In the genomic region with DNA sequence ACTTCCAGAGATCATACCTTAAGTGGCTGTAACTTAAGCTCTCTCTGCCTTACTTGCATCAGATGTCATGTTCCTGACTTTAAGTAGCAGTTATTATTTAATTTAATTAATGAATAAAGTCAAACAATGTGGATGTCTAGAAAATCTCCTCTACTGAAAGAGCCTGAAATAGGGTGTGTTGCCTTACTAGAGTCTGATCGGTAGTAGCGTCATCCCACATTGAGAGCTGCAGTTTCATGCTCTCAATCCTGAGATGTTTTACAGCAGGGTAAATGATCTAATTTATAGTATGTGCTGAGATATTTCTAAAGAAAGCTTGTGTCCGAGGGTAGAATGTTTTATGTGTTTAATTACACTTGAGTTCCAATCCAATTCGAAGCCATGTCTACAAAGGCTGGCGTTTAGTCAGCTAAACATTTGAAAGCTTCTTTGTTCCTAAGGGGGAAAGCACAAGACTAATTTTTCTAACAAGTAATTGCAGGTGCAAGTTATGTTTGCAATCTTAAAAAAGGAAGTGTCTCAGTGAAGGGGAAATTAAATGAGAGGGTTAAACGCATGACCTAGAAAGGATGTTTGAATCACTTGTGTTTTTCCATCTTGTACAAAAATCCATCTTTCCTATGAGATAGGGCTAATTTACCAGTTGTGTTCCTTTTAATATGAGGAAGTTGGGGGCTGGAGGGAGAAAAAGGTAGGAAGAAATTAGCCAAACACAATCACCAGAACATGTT, we compare ENCODE assay signal across 17 cellular contexts.
"Had no signal": no experiment of that assay in that cellular context is flagged by ENCODE, and none has a peak within 500 bp of the region (broad histone marks: within the 10 kb centered on the region; RNA-seq: fewer than 3 reads in every experiment).

No MANE protein-coding gene starts in this region.

- H3K36me3 ChIP-seq: brain microvascular endothelial cell, prostate gland, tibial nerve, uterus had no signal

- H3K27me3 ChIP-seq: brain microvascular endothelial cell, uterus had no signal

- ATAC-seq: activated CD8-positive, alpha-beta memory T cell treated with anti-CD3 and anti-CD28 coated beads, Interleukin-2, amount 10 ng/mL, durations not matched to agents 7 days and 5 days; left lobe of liver; right cardiac atrium; stimulated activated naive CD8-positive, alpha-beta T cell treated with anti-CD3 and anti-CD28 coated beads, Interleukin-15, Interleukin-2, amounts not matched to agents 100 U/mL and 50 U/mL, for 24 hours had no signal

- H3K4me3 ChIP-seq: prostate gland, tibial nerve, uterus had no signal

- H3K4me1 ChIP-seq: prostate gland, tibial nerve, uterus had no signal

- DNase-seq: activated CD4-positive, alpha-beta memory T cell treated with anti-CD3 and anti-CD28 coated beads, Interleukin-2, amount 10 ng/mL, durations not matched to agents 7 days and 5 days; activated CD4-positive, alpha-beta T cell treated with anti-CD3 and anti-CD28 coated beads for 48 hours; activated CD4-positive, CD25-positive, alpha-beta regulatory T cell; activated CD8-positive, alpha-beta memory T cell treated with anti-CD3 and anti-CD28 coated beads, Interleukin-2, amount 10 ng/mL, durations not matched to agents 7 days and 5 days; activated naive CD4-positive, alpha-beta T cell treated with Interleukin-2 at 50 U/mL for 16 hours; brain microvascular endothelial cell; central memory CD4-positive, alpha-beta T cell; erythroblast; foreskin melanocyte; right cardiac atrium; stimulated activated CD4-positive, alpha-beta T cell treated with anti-CD3 and anti-CD28 coated beads, Interleukin-2, amount 100 ng/mL, for 24 hours; stimulated activated naive CD8-positive, alpha-beta T cell treated with anti-CD3 and anti-CD28 coated beads, Interleukin-15, Interleukin-2, amounts not matched to agents 100 U/mL and 50 U/mL, for 24 hours; substantia nigra; uterus had no signal

- H3K9me3 ChIP-seq: prostate gland, tibial nerve, uterus had no signal

- H3K27ac ChIP-seq: brain microvascular endothelial cell, prostate gland, tibial nerve, uterus had no signal
